1 cellular context compared by ENCODE assay signal in genomic region chr17:29620271-29620670, GRCh38.
TF ChIP-seq lines count a peak whose summit lies in the region.

No MANE protein-coding gene starts in this region.

TF ChIP-seq in K562, 482 proteins besides CTCF, POLR2A, EP300 and RAD21 (continued from another document):
- TF ChIP-seq MXD1 (CRISPR knock-in tag; IDR thresholded peaks at IDR 0.05; ENCODE audit: borderline replicate concordance, poor library complexity, severe bottlenecking): no peak
- TF ChIP-seq TAF15 (IDR thresholded peaks at IDR 0.05; ENCODE audit: low read depth, low read length): no peak
- TF ChIP-seq ZFX (CRISPR knock-in tag; IDR thresholded peaks at IDR 0.05): no peak
- TF ChIP-seq NONO (IDR thresholded peaks at IDR 0.05; ENCODE audit: low read depth in 2 of 2, low read length in 1 of 2): no peak
- TF ChIP-seq ZNF3 (CRISPR knock-in tag; IDR thresholded peaks at IDR 0.05): no peak
- TF ChIP-seq GTF2B (IDR thresholded peaks at IDR 0.05; ENCODE audit: extremely low read depth, insufficient read length): no peak
- no peak for TF ChIP-seq ZZZ3 (IDR thresholded peaks at IDR 0.05)
- TF ChIP-seq CHD7 (IDR thresholded peaks at IDR 0.05; ENCODE audit: low read depth, low read length): no peak
- no peak for TF ChIP-seq ZNF23 (CRISPR knock-in tag; IDR thresholded peaks at IDR 0.05)
- no peak for TF ChIP-seq SMAD2 (IDR thresholded peaks at IDR 0.05; ENCODE audit: low read depth, low read length)
- no peak for TF ChIP-seq SREBF2 (CRISPR knock-in tag; IDR thresholded peaks at IDR 0.05)
- no peak for TF ChIP-seq SPI1 (IDR thresholded peaks at IDR 0.05; ENCODE audit: borderline replicate concordance, low read depth, low read length)
- no peak for TF ChIP-seq KLF13 (tag; IDR thresholded peaks at IDR 0.05; ENCODE audit: borderline replicate concordance, low read depth)
- no peak for TF ChIP-seq ZNF133 (CRISPR knock-in tag; IDR thresholded peaks at IDR 0.05)
- TF ChIP-seq HLTF (IDR thresholded peaks at IDR 0.05): no peak
- TF ChIP-seq HNRNPK (IDR thresholded peaks at IDR 0.05; ENCODE audit: low read depth, low read length, poor library complexity, severe bottlenecking): no peak
- no peak for TF ChIP-seq ZNF444 (CRISPR knock-in tag; IDR thresholded peaks at IDR 0.05)
- TF ChIP-seq FOXP4 (CRISPR knock-in tag; IDR thresholded peaks at IDR 0.05; ENCODE audit: borderline replicate concordance): no peak
- TF ChIP-seq ZNF140 (CRISPR knock-in tag; IDR thresholded peaks at IDR 0.05): no peak
- no peak for TF ChIP-seq SMAD1 (IDR thresholded peaks at IDR 0.05; ENCODE audit: low read depth, low read length, partially characterized antibody)
- no peak for TF ChIP-seq MIER1 (IDR thresholded peaks at IDR 0.05; ENCODE audit: low read depth)
